In the genomic region with DNA sequence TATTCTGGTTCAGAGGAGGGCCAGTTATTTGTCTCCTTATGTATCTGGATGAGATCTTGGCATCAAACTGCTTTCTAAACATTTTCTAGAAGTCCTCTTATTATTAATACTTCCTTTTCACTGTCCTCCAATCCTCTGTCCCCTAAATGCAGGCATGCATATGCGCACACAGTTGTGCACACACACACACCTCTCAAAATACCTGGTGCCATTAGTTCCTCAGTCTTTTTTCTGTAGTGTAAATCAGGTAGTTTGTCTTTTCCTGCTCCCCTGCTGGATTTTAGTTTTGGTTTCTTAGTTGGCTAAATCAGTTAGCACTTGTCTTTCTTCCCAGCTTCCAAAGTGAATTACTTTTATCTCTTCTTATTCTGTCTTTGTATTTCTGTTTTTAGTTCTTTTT, we compare ENCODE assay signal across 22 cellular contexts. TPM values are rescaled to one million over a fixed set of nuclear protein-coding genes. Genes with fewer than 3 reads are reported as not detected.
DNase-seq lines count a peak whose midpoint lies in the region; ATAC-seq and TF ChIP-seq lines count a peak whose summit lies in the region.
"Had no signal": no experiment of that assay in that cellular context is flagged by ENCODE, and none has a peak within 500 bp of the region (broad histone marks: within the 10 kb centered on the region; RNA-seq: fewer than 3 reads in every experiment).

No MANE protein-coding gene starts in this region.

- H4K5ac ChIP-seq in H9 (ENCODE audit: insufficient read length, low read depth, low read length) = no peak overlapping the region

- H3K79me2 ChIP-seq in H9 (ENCODE audit: insufficient read depth, low read length) = no peaks in the 10 kb centered on the region
- no peaks in the 10 kb centered on the region for H3K79me2 ChIP-seq in neural progenitor cell (ENCODE audit: low read depth)

- no peaks in the 10 kb centered on the region for H3F3A ChIP-seq in neural progenitor cell (ENCODE audit: low read depth)

- no peak for DNase-seq in activated T-cell treated with anti-CD3 and anti-CD28 coated beads, Interleukin-2, amount 50 U/mL, for 24 hours
- no peak for DNase-seq in activated T-cell treated with anti-CD3 and anti-CD28 coated beads for 4 hours
- no peak for DNase-seq in H9
- no peak for DNase-seq in endothelial cell (ENCODE audit: low spot score)
- no peak for DNase-seq in neural progenitor cell (ENCODE audit: low spot score)
- no peak for DNase-seq in NCI-H748 (lab: John Stamatoyannopoulos, UW; ENCODE audit: unreplicated experiment)
- no peak for DNase-seq in ACHN
- DNase-seq in effector memory CD8-positive, alpha-beta T cell = no peak
- DNase-seq: BE2C; Caco-2; CD4-positive, CD25-positive, alpha-beta regulatory T cell; GM23248; KG1; MV-4-11; NCI-H1417; NCI-H187; NCI-H2107; NCI-H510A; NCI-H774; PC-3; SIG-M5 had no signal

- H3T11ph ChIP-seq in H9 (ENCODE audit: low read length) = no peak overlapping the region

- H4K91ac ChIP-seq in H9 (ENCODE audit: insufficient read length, low read depth, low read length) = no peak overlapping the region

- no peak overlapping the region for H4K8ac ChIP-seq in H9 (replicated peaks; ENCODE audit: insufficient read length, low read depth, low read length)

- no peak overlapping the region for H3K56ac ChIP-seq in H9 (ENCODE audit: insufficient read length, low read depth, low read length)

- no peak overlapping the region for H3K18ac ChIP-seq in H9 (ENCODE audit: insufficient read length, low read depth, low read length)

- no peak overlapping the region for H3K23ac ChIP-seq in H9 (ENCODE audit: insufficient read length, low read depth, low read length)

- H2BK120ac ChIP-seq in H9 (ENCODE audit: low read depth, low read length, poor library complexity, severe bottlenecking) = no peak overlapping the region

- H3K4me1 Mint-ChIP-seq in activated T-cell treated with anti-CD3 and anti-CD28 coated beads, Interleukin-2, amount 50 U/mL, for 24 hours (ENCODE audit: low read depth) = peaks cover 4% of the 10 kb centered on the region
- H3K4me1 Mint-ChIP-seq in H9 (peaks cover 14 to 16% of the 10 kb centered on the region in 2 experiments), endothelial cell (ENCODE audit: unreplicated experiment) (peaks cover 21% of the 10 kb centered on the region), neural progenitor cell (no peaks in the 10 kb centered on the region)
- peaks cover 2 to 3% of the 10 kb centered on the region in 2 donors for H3K4me1 Mint-ChIP-seq in effector memory CD8-positive, alpha-beta T cell (ENCODE audit: low read depth in 2 of 2)

- H3K79me1 ChIP-seq in H9 (ENCODE audit: insufficient read depth, low read depth, low read length, poor library complexity, severe bottlenecking) = no peaks in the 10 kb centered on the region

- WGBS in H9 (ENCODE audit: extremely low coverage, insufficient read length, low lambda C conversion rate) = no CpG with 5 or more reads among the region's 1 CpG

- in situ Hi-C loops in ACHN (cut with HindIII; ENCODE audit: low pct_ligation_motif_present, low pct_unique_long_range_greater_than_20kb, low sequenced_read_pairs) = no loop called here

- ATAC-seq in effector memory CD8-positive, alpha-beta T cell (replicated peaks) = no peak
- ATAC-seq: PC-3 had no signal

- no peak overlapping the region for H2AK5ac ChIP-seq in H9 (ENCODE audit: insufficient read length, low read length)

- H3K4me1 ChIP-seq in H9 (ENCODE audit: insufficient read depth, low read length) (peaks cover 2% of the 10 kb centered on the region; the same call in 1 of the 2 replicates), neural progenitor cell (no peaks in the 10 kb centered on the region)
- H3K4me1 ChIP-seq: BE2C, Caco-2 had no signal

- H3K23me2 ChIP-seq in H9 (ENCODE audit: insufficient read length, low read depth, low read length, poor library complexity, severe bottlenecking) = no peaks in the 10 kb centered on the region

- H2AFZ ChIP-seq in H9 (ENCODE audit: low read length) = no peak overlapping the region
- no peak overlapping the region for H2AFZ ChIP-seq in neural progenitor cell (replicated peaks)
- H2AFZ ChIP-seq: GM23248 had no signal

- no peak overlapping the region for H2BK15ac ChIP-seq in H9 (ENCODE audit: low read depth, low read length)

- no peak overlapping the region for H3K4ac ChIP-seq in H9 (ENCODE audit: low read depth, low read length)

- H2BK5ac ChIP-seq in H9 (ENCODE audit: insufficient read length, low read length) = no peak overlapping the region

- no peaks in the 10 kb centered on the region for H3K9me3 ChIP-seq in H9 (ENCODE audit: control insufficient read depth, low read depth, low read length)
- H3K9me3 ChIP-seq in neural progenitor cell (ENCODE audit: low read depth) = no peaks in the 10 kb centered on the region
- H3K9me3 ChIP-seq: BE2C, Caco-2 had no signal

- H3K9ac ChIP-seq in H9 (ENCODE audit: extremely low read depth, insufficient read length, low read length) (no peak overlapping the region), neural progenitor cell (no peak overlapping the region)
- H3K9ac ChIP-seq: GM23248 had no signal

- H3K27me3 Mint-ChIP-seq in activated T-cell treated with anti-CD3 and anti-CD28 coated beads, Interleukin-2, amount 50 U/mL, for 24 hours = no peaks in the 10 kb centered on the region
- H3K27me3 Mint-ChIP-seq in H9 (ENCODE audit: low read depth) (no peaks in the 10 kb centered on the region), endothelial cell (ENCODE audit: unreplicated experiment) (peaks cover 3% of the 10 kb centered on the region), neural progenitor cell (ENCODE audit: insufficient read depth, low read depth) (no peaks in the 10 kb centered on the region)
- H3K27me3 Mint-ChIP-seq in effector memory CD8-positive, alpha-beta T cell = no peaks in the 10 kb centered on the region
- H3K27me3 Mint-ChIP-seq: CD4-positive, CD25-positive, alpha-beta regulatory T cell had no signal

- peaks cover 79% of the 10 kb centered on the region for H3K36me3 Mint-ChIP-seq in activated T-cell treated with anti-CD3 and anti-CD28 coated beads, Interleukin-2, amount 50 U/mL, for 24 hours (ENCODE audit: low read depth)
- H3K36me3 Mint-ChIP-seq in H9 (ENCODE audit: insufficient read depth in 1 of 3, low read depth in 3 of 3) (peaks cover 6 to 22% (median 9%) of the 10 kb centered on the region in 3 experiments; a peak in 6 of 7 replicates), endothelial cell (ENCODE audit: low read depth, unreplicated experiment) (peaks cover 3% of the 10 kb centered on the region), neural progenitor cell (peaks cover 13% of the 10 kb centered on the region)
- H3K36me3 Mint-ChIP-seq in effector memory CD8-positive, alpha-beta T cell (ENCODE audit: insufficient read depth) = peaks cover 2% of the 10 kb centered on the region

- no peaks in the 10 kb centered on the region for H3K9me3 Mint-ChIP-seq in activated T-cell treated with anti-CD3 and anti-CD28 coated beads, Interleukin-2, amount 50 U/mL, for 24 hours
- no peaks in the 10 kb centered on the region for H3K9me3 Mint-ChIP-seq in H9
- H3K9me3 Mint-ChIP-seq in endothelial cell (ENCODE audit: unreplicated experiment) = no peaks in the 10 kb centered on the region
- no peaks in the 10 kb centered on the region for H3K9me3 Mint-ChIP-seq in neural progenitor cell
- H3K9me3 Mint-ChIP-seq in effector memory CD8-positive, alpha-beta T cell = no peaks in the 10 kb centered on the region

- H4K20me1 ChIP-seq in H9 (ENCODE audit: control insufficient read depth, insufficient read depth, insufficient read length) (no peaks in the 10 kb centered on the region), neural progenitor cell (ENCODE audit: low read depth) (no peaks in the 10 kb centered on the region)

- H2BK20ac ChIP-seq in H9 (ENCODE audit: low read depth, low read length, poor library complexity, severe bottlenecking) = no peak overlapping the region

- H3K27me3 ChIP-seq in H9 (ENCODE audit: insufficient read depth, low read length) (no peaks in the 10 kb centered on the region), neural progenitor cell (no peaks in the 10 kb centered on the region)
- H3K27me3 ChIP-seq: BE2C had no signal

- no peak overlapping the region for H3K14ac ChIP-seq in H9 (ENCODE audit: insufficient read depth, low read length)

- H3K27ac Mint-ChIP-seq in activated T-cell treated with anti-CD3 and anti-CD28 coated beads, Interleukin-2, amount 50 U/mL, for 24 hours = peak overlapping the region; percentile 48
- H3K27ac Mint-ChIP-seq in H9 = peak overlapping the region; percentile 3 to 72 (median 31); a peak in 6 of 7 replicates
- H3K27ac Mint-ChIP-seq in endothelial cell (ENCODE audit: unreplicated experiment) = peak overlapping the region; percentile 33
- no peak overlapping the region for H3K27ac Mint-ChIP-seq in neural progenitor cell
- peak overlapping the region in 1 of 2 donors; percentile 23 for H3K27ac Mint-ChIP-seq in effector memory CD8-positive, alpha-beta T cell

- H3K27ac ChIP-seq in H9 (ENCODE audit: insufficient read length, low read depth, low read length) (no peak overlapping the region), neural progenitor cell (peak overlapping the region; percentile 13)
- H3K27ac ChIP-seq: GM23248, RWPE1 had no signal

- no peak overlapping the region for H2BK12ac ChIP-seq in H9 (ENCODE audit: insufficient read length, low read depth, low read length)

- no peak overlapping the region for H3K4me3 ChIP-seq in neural progenitor cell
- H3K4me3 ChIP-seq: GM23248 had no signal

- H3K36me3 ChIP-seq in neural progenitor cell = no peaks in the 10 kb centered on the region
- H3K36me3 ChIP-seq: BE2C had no signal

- H3K4me2 ChIP-seq in H9 (ENCODE audit: insufficient read depth, insufficient read length, low read length) (no peak overlapping the region), neural progenitor cell (no peak overlapping the region)

- H3K4me3 Mint-ChIP-seq in activated T-cell treated with anti-CD3 and anti-CD28 coated beads, Interleukin-2, amount 50 U/mL, for 24 hours = no peak overlapping the region
- H3K4me3 Mint-ChIP-seq in H9 (no peak overlapping the region), endothelial cell (ENCODE audit: unreplicated experiment) (no peak overlapping the region), neural progenitor cell (no peak overlapping the region)
- no peak overlapping the region for H3K4me3 Mint-ChIP-seq in effector memory CD8-positive, alpha-beta T cell
- H3K4me3 Mint-ChIP-seq: CD4-positive, CD25-positive, alpha-beta regulatory T cell had no signal

- TF ChIP-seq CTCF in H9 (conservative IDR thresholded peaks at IDR 0.05) (no peak), endothelial cell (IDR thresholded peaks at IDR 0.05; ENCODE audit: unreplicated experiment) (no peak), neural progenitor cell (IDR thresholded peaks at IDR 0.05) (no peak)

RNA-seq across cellular contexts. Expression of gene LRRC70, which starts 55.8 kb away (rescaled TPM):
- total RNA-seq in H9 (2021) = 0.55 and 1.1 TPM in 2 replicates
- 35.0 TPM for total RNA-seq in endothelial cell (ENCODE audit: unreplicated experiment)
- 0.79 and 1.2 TPM in 2 replicates for total RNA-seq in neural progenitor cell (ENCODE audit: low replicate concordance)

Comparison
In these comparisons a context has a peak if more than half of its experiments do, and no peak if none do; other contexts are left out.
1. RNA of gene LRRC70, which starts 55.8 kb away (total RNA-seq): 35.0 TPM in endothelial cell (single experiment); 0.55 to 1.1 TPM in H9 and 0.79 to 1.2 TPM in neural progenitor cell; every median in the first group is over 10 times any median in the second.